13 cellular contexts compared by ENCODE assay signal in genomic region chr4:118760493-118760892, GRCh38.
DNase-seq lines count a peak whose midpoint lies in the region; ATAC-seq and TF ChIP-seq lines count a peak whose summit lies in the region.
"Had no signal": no experiment of that assay in that cellular context is flagged by ENCODE, and none has a peak within 500 bp of the region (broad histone marks: within the 10 kb centered on the region; RNA-seq: fewer than 3 reads in every experiment).

No MANE protein-coding gene starts in this region.

- intact Hi-C loops in heart right ventricle (cut with DNase I) (no loop called here), left cardiac atrium (cut with DNase I) (no loop called here), aorta (cut with DNase I) (no loop called here)
- intact Hi-C loops in activated CD8-positive, alpha-beta T cell treated with anti-CD3 and anti-CD28 coated beads for 36 hours (cut with micrococcal nuclease) = no loop called here

- H3K4me1 Mint-ChIP-seq in activated CD8-positive, alpha-beta T cell treated with anti-CD3 and anti-CD28 coated beads for 36 hours (ENCODE audit: low read depth) = no peaks in the 10 kb centered on the region
- no peaks in the 10 kb centered on the region for H3K4me1 Mint-ChIP-seq in glutamatergic neuron (ENCODE audit: low read depth, unreplicated experiment)

- no peaks in the 10 kb centered on the region for H3K9me3 Mint-ChIP-seq in activated CD8-positive, alpha-beta T cell treated with anti-CD3 and anti-CD28 coated beads for 36 hours
- peaks cover 2% of the 10 kb centered on the region for H3K9me3 Mint-ChIP-seq in glutamatergic neuron (ENCODE audit: unreplicated experiment)
- H3K9me3 Mint-ChIP-seq: effector memory CD8-positive, alpha-beta T cell had no signal

- no peak for DNase-seq in heart right ventricle
- no peak for DNase-seq in left cardiac atrium
- DNase-seq in aorta = no peak
- no peak for DNase-seq in cortex of kidney (lab: John Stamatoyannopoulos, UW)
- no peak for DNase-seq in activated CD8-positive, alpha-beta T cell treated with anti-CD3 and anti-CD28 coated beads for 36 hours
- no peak for DNase-seq in glutamatergic neuron
- DNase-seq: activated naive CD4-positive, alpha-beta T cell; effector memory CD8-positive, alpha-beta T cell; NCI-H69 had no signal

- CTCF ChIA-PET in activated CD8-positive, alpha-beta T cell treated with anti-CD3 and anti-CD28 coated beads for 36 hours (lab: Charles Lee) = no interaction called here

- H4K20me1 ChIP-seq in KMS-11 (ENCODE audit: insufficient read depth) = no peaks in the 10 kb centered on the region

- H3K27ac ChIP-seq in heart right ventricle (peak overlapping the region in 9 of 10 donors; percentile 46 to 77 (median 66)), KMS-11 (peak overlapping the region; percentile 2; the same call in 1 of the 2 replicates), aorta (ENCODE audit: low read depth in 1 of 2, low read length in 2 of 2) (peak overlapping the region; percentile 1 to 76)
- H3K27ac ChIP-seq: A549, parathyroid adenoma had no signal

- H3K27me3 ChIP-seq in heart right ventricle (no peaks in the 10 kb centered on the region), KMS-11 (ENCODE audit: insufficient read depth, low read depth) (no peaks in the 10 kb centered on the region), aorta (ENCODE audit: control insufficient read depth in 1 of 2, insufficient read depth in 2 of 2, low read length in 1 of 2) (no peaks in the 10 kb centered on the region)

- WGBS in heart right ventricle, 2 donors = 97% methylated on average over 5 of the region's 5 CpGs
- WGBS in aorta, 2 donors = 91 to 94% methylated on average over 5 of the region's 5 CpGs

- H3K36me3 Mint-ChIP-seq in activated CD8-positive, alpha-beta T cell treated with anti-CD3 and anti-CD28 coated beads for 36 hours (ENCODE audit: low read depth) = peaks cover 21% of the 10 kb centered on the region
- H3K36me3 Mint-ChIP-seq in glutamatergic neuron (ENCODE audit: unreplicated experiment) = no peaks in the 10 kb centered on the region

- H3K36me3 ChIP-seq in heart right ventricle (peaks cover 0 to 90% (median 9%) of the 10 kb centered on the region in 9 donors), KMS-11 (ENCODE audit: insufficient read depth) (0 out of 2 replicates have a peak, but pooled peaks cover 6% of the 10 kb centered on the region), aorta (ENCODE audit: control insufficient read depth in 1 of 2, insufficient read depth in 2 of 2, low read length in 1 of 2) (peaks cover 0 to 5% of the 10 kb centered on the region in 2 donors)

- ATAC-seq in heart right ventricle = no peak
- no peak for ATAC-seq in left cardiac atrium
- peak; percentile 98 for ATAC-seq in HG02870 (IDR thresholded peaks at IDR 0.05; ENCODE audit: unreplicated experiment)
- ATAC-seq in aorta (ENCODE audit: low FRiP score) = no peak
- ATAC-seq in activated CD8-positive, alpha-beta T cell treated with anti-CD3 and anti-CD28 coated beads for 36 hours = no peak
- ATAC-seq: A549; effector memory CD8-positive, alpha-beta T cell had no signal

- H3K79me2 ChIP-seq in KMS-11 (ENCODE audit: insufficient read depth, low read depth) = no peaks in the 10 kb centered on the region
- H3K79me2 ChIP-seq: parathyroid adenoma had no signal

- H3K4me3 ChIP-seq in heart right ventricle = no peak overlapping the region
- H3K4me3 ChIP-seq in KMS-11 (IDR thresholded peaks at IDR 0.05; ENCODE audit: insufficient read depth, low read depth, low read length) = no peak overlapping the region
- no peak overlapping the region for H3K4me3 ChIP-seq in aorta (ENCODE audit: low read length in 2 of 2)
- H3K4me3 ChIP-seq: A549 had no signal

- no peak overlapping the region for H3K27ac Mint-ChIP-seq in activated CD8-positive, alpha-beta T cell treated with anti-CD3 and anti-CD28 coated beads for 36 hours
- no peak overlapping the region for H3K27ac Mint-ChIP-seq in glutamatergic neuron (ENCODE audit: unreplicated experiment)
- H3K27ac Mint-ChIP-seq: effector memory CD8-positive, alpha-beta T cell had no signal

- no peaks in the 10 kb centered on the region for H3K27me3 Mint-ChIP-seq in activated CD8-positive, alpha-beta T cell treated with anti-CD3 and anti-CD28 coated beads for 36 hours
- H3K27me3 Mint-ChIP-seq in glutamatergic neuron (ENCODE audit: unreplicated experiment) = no peaks in the 10 kb centered on the region
- H3K27me3 Mint-ChIP-seq: effector memory CD8-positive, alpha-beta T cell had no signal

- H3K4me3 Mint-ChIP-seq in activated CD8-positive, alpha-beta T cell treated with anti-CD3 and anti-CD28 coated beads for 36 hours = no peak overlapping the region
- no peak overlapping the region for H3K4me3 Mint-ChIP-seq in glutamatergic neuron (ENCODE audit: unreplicated experiment)
- H3K4me3 Mint-ChIP-seq: effector memory CD8-positive, alpha-beta T cell had no signal

- H3K9ac ChIP-seq in KMS-11 = no peak overlapping the region
- H3K9ac ChIP-seq: parathyroid adenoma had no signal

- peak overlapping the region; percentile 9; the same call in 1 of the 2 replicates for H3K4me2 ChIP-seq in KMS-11
- H3K4me2 ChIP-seq: A549 had no signal

- POLR2A ChIA-PET in activated CD8-positive, alpha-beta T cell treated with anti-CD3 and anti-CD28 coated beads for 36 hours (lab: Charles Lee) = no interaction called here

- TF ChIP-seq CTCF in heart right ventricle (IDR thresholded peaks at IDR 0.05) (no peak), KMS-11 (conservative IDR thresholded peaks at IDR 0.05; ENCODE audit: low read depth, low read length) (no peak), glutamatergic neuron (IDR thresholded peaks at IDR 0.05; ENCODE audit: partially characterized antibody, unreplicated experiment) (no peak)
- TF ChIP-seq CTCF in activated CD8-positive, alpha-beta T cell treated with anti-CD3 and anti-CD28 coated beads for 36 hours (IDR thresholded peaks at IDR 0.05) = no peak

- H3K9me3 ChIP-seq in heart right ventricle (no peaks in the 10 kb centered on the region), aorta (ENCODE audit: control insufficient read depth, low read length) (no peaks in the 10 kb centered on the region)
- H3K9me3 ChIP-seq: A549 had no signal

- H3K4me1 ChIP-seq in heart right ventricle (peaks cover 5 to 99% (median 90%) of the 10 kb centered on the region in 9 donors), KMS-11 (ENCODE audit: low read depth, poor library complexity, severe bottlenecking) (peaks cover 29% of the 10 kb centered on the region), aorta (ENCODE audit: control insufficient read depth in 1 of 2, insufficient read depth in 2 of 2, low read length in 2 of 2) (peaks cover 5 to 17% of the 10 kb centered on the region in 2 donors)
- H3K4me1 ChIP-seq: parathyroid adenoma had no signal

- no peak overlapping the region for H2AFZ ChIP-seq in KMS-11 (ENCODE audit: low read depth)
- H2AFZ ChIP-seq: parathyroid adenoma had no signal

Comparison
In these comparisons a context has a peak if more than half of its experiments do, and no peak if none do; other contexts are left out.
1. H3K27ac ChIP-seq: peak in every context shown above with its lines; median percentile 66 in heart right ventricle; 38 in aorta; 2 in KMS-11.